In the genomic region with DNA sequence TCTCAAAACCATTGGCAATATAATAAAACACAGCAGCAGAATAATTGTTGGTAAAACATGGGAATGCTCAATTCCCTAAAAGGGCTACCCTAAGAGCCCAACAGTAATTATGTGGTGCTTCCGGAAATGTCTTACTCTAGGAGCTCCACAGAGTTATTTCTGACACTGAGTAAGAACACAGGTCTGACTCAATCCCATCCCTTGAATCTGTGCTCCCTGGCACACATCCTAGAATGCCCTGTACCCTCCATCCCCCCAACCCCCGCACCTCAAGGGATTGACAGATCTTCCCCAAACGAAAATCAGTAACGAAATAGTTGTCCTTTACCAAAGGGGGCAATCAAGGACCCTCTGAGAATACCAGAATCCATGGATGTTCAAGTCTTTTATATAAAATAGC, we compare ENCODE assay signal across 18 cellular contexts.
"Had no signal": no experiment of that assay in that cellular context is flagged by ENCODE, and none has a peak within 500 bp of the region (broad histone marks: within the 10 kb centered on the region; RNA-seq: fewer than 3 reads in every experiment).

No MANE protein-coding gene starts in this region.

- H3K4me3 ChIP-seq: ascending aorta, body of pancreas had no signal

- ATAC-seq: activated CD8-positive, alpha-beta T cell treated with anti-CD3 and anti-CD28 coated beads, Interleukin-2, amount 10 ng/mL, durations not matched to agents 7 days and 5 days; body of pancreas; WTC11 had no signal

- H3K4me1 ChIP-seq: ascending aorta, body of pancreas had no signal

- H3K27me3 ChIP-seq: ascending aorta, body of pancreas had no signal

- DNase-seq: activated CD4-positive, alpha-beta T cell treated with anti-CD3 and anti-CD28 coated beads for 48 hours; activated CD4-positive, alpha-beta T cell treated with anti-CD3 and anti-CD28 coated beads, Interleukin-2, amount 50 U/mL, for 4 hours; activated CD4-positive, CD25-positive, alpha-beta regulatory T cell treated with anti-CD3 and anti-CD28 coated beads, Interleukin-2, amount 50 U/mL, for 72 hours; activated CD8-positive, alpha-beta memory T cell treated with anti-CD3 and anti-CD28 coated beads, Interleukin-2, amount 50 U/mL, for 48 hours; activated CD8-positive, alpha-beta T cell treated with anti-CD3 and anti-CD28 coated beads, Interleukin-2, amount 10 ng/mL, durations not matched to agents 7 days and 5 days; activated naive CD4-positive, alpha-beta T cell; activated T-cell treated with anti-CD3 and anti-CD28 coated beads, Interleukin-2, amount 50 U/mL, for 1 hour; amniotic stem cell; body of pancreas; Karpas-422; NCI-H1092; NCI-H1417; NCI-H2029; NCI-H510A treated with DMSO at 0.1 percent for 48 hours; NCI-H69; SHP77 treated with DMSO at 0.1 percent for 48 hours had no signal

- H3K9me3 ChIP-seq: ascending aorta, body of pancreas had no signal

- H3K27ac ChIP-seq: ascending aorta, body of pancreas had no signal
